Comparison of ENCODE assay signal across 8 cellular contexts in genomic region chr11:86244063-86244521, GRCh38. TPM values are rescaled to one million over a fixed set of nuclear protein-coding genes. Genes with fewer than 3 reads are reported as not detected.
DNase-seq lines count a peak whose midpoint lies in the region; ATAC-seq, FAIRE-seq and TF ChIP-seq lines count a peak whose summit lies in the region.

No MANE protein-coding gene starts in this region.

- H4K20me1 ChIP-seq in endothelial cell of umbilical vein (replicated peaks; ENCODE audit: control insufficient read depth, extremely low read depth, insufficient read depth, low read length), result peaks cover 3% of the 10 kb centered on the region

- H3K27me3 ChIP-seq in endothelial cell of umbilical vein (ENCODE audit: control insufficient read depth in 2 of 2, insufficient read depth in 2 of 2, low read length in 2 of 2) (peaks cover 20% of the 10 kb centered on the region in 2 experiments), mononuclear cell (ENCODE audit: insufficient read depth, low read length) (no peaks in the 10 kb centered on the region)

- peaks cover 28% of the 10 kb centered on the region for H3K4me1 Mint-ChIP-seq in activated CD4-positive, alpha-beta memory T cell treated with anti-CD3 and anti-CD28 coated beads for 36 hours (ENCODE audit: low read depth)

- no peak for TF ChIP-seq POLR2A in endothelial cell of umbilical vein (IDR thresholded peaks at IDR 0.05; ENCODE audit: low read depth, low read length)

- peaks cover 19% of the 10 kb centered on the region for H3K36me3 Mint-ChIP-seq in activated CD4-positive, alpha-beta memory T cell treated with anti-CD3 and anti-CD28 coated beads for 36 hours

- H3K9ac ChIP-seq in endothelial cell of umbilical vein (replicated peaks; ENCODE audit: extremely low read depth, insufficient read depth, low read length), result peak overlapping the region; percentile 85

- peak; percentile 92 for DNase-seq in NCI-H2196 (lab: John Stamatoyannopoulos, UW; ENCODE audit: unreplicated experiment)
- no peak for DNase-seq in NCI-H2196 treated with DMSO at 0.1 percent for 48 hours (lab: John Stamatoyannopoulos, UW; ENCODE audit: unreplicated experiment)
- peak; percentile 92 for DNase-seq in activated CD4-positive, alpha-beta memory T cell treated with anti-CD3 and anti-CD28 coated beads for 36 hours
- no peak for DNase-seq in endothelial cell of umbilical vein (ENCODE audit: low read depth, low spot score)
- peak; percentile 90 for DNase-seq in stimulated activated CD8-positive, alpha-beta memory T cell treated with anti-CD3 and anti-CD28 coated beads, Interleukin-4, amount 100 ng/mL, for 48 hours

- BruUV-seq in endothelial cell of umbilical vein (replicated peaks; lab: Mats Ljungman, UMichigan), result no TSS peak

- H3K9me3 ChIP-seq in KOPT-K1 (ENCODE audit: insufficient read depth, low read length, poor library complexity, severe bottlenecking) (no peaks in the 10 kb centered on the region), endothelial cell of umbilical vein (replicated peaks; ENCODE audit: control insufficient read depth, insufficient read depth, low read length) (no peaks in the 10 kb centered on the region), mononuclear cell (ENCODE audit: low read depth, low read length) (no peaks in the 10 kb centered on the region)

- H3K9me1 ChIP-seq in endothelial cell of umbilical vein (replicated peaks; ENCODE audit: control insufficient read depth, extremely low read depth, insufficient read depth, low read length), result no peaks in the 10 kb centered on the region

- H3K27me3 Mint-ChIP-seq in activated CD4-positive, alpha-beta memory T cell treated with anti-CD3 and anti-CD28 coated beads for 36 hours, result no peaks in the 10 kb centered on the region

- peak overlapping the region; percentile 6 to 85 (median 65) for H3K4me3 ChIP-seq in endothelial cell of umbilical vein (replicated peaks in 1 of 3; ENCODE audit: insufficient read depth in 1 of 3, low read depth in 1 of 3, low read length in 3 of 3)
- H3K4me3 ChIP-seq in mononuclear cell (ENCODE audit: low read length), result peak overlapping the region; percentile 97

- intact Hi-C loops in activated CD4-positive, alpha-beta memory T cell treated with anti-CD3 and anti-CD28 coated beads for 36 hours (cut with micrococcal nuclease), result loop anchor here (1.0 to 10.0 kb wide), 5 partner anchors 26 to 489 kb away; no protein-coding TSS in a partner anchor
- intact Hi-C loops in endothelial cell of umbilical vein (cut with micrococcal nuclease), result no loop called here

- peak; percentile 92 for FAIRE-seq in endothelial cell of umbilical vein (lab: Jason Lieb, UNC)

- H3K4me1 ChIP-seq in endothelial cell of umbilical vein (ENCODE audit: control insufficient read depth, extremely low read depth, insufficient read depth, low read length) (peaks cover 16% of the 10 kb centered on the region), mononuclear cell (ENCODE audit: insufficient read depth, low read length) (peaks cover 27% of the 10 kb centered on the region)

- H3K4me3 Mint-ChIP-seq in activated CD4-positive, alpha-beta memory T cell treated with anti-CD3 and anti-CD28 coated beads for 36 hours, result no peak overlapping the region

- no peak for TF ChIP-seq CTCF in endothelial cell of umbilical vein (IDR thresholded peaks at IDR 0.05; ENCODE audit: extremely low read depth in 1 of 2, insufficient read depth in 1 of 2, low read depth in 1 of 2, low read length in 2 of 2)

- peak overlapping the region; percentile 79 for H3K4me2 ChIP-seq in endothelial cell of umbilical vein (ENCODE audit: insufficient read depth, low read length)

- H3K79me2 ChIP-seq in endothelial cell of umbilical vein (ENCODE audit: control insufficient read depth, insufficient read depth, low read length), result peaks cover 38% of the 10 kb centered on the region

- CTCF ChIA-PET in activated CD4-positive, alpha-beta memory T cell treated with anti-CD3 and anti-CD28 coated beads for 36 hours (lab: Charles Lee), result interaction anchor here (1.6 kb wide), 1 partner anchor 177 kb away, joined by 6 read pairs; no protein-coding TSS in a partner anchor
- CTCF ChIA-PET in endothelial cell of umbilical vein (lab: Charles Lee), result interaction anchor here (1.0 to 1.1 kb wide), 2 partner anchors 14 to 174 kb away, joined by 3 to 4 read pairs; no protein-coding TSS in a partner anchor

- dilution Hi-C loops in endothelial cell of umbilical vein (cut with MboI; ENCODE audit: extremely low pct_ligation_motif_present, low sequenced_read_pairs), result no loop called here

- no peak overlapping the region for H3K27ac Mint-ChIP-seq in activated CD4-positive, alpha-beta memory T cell treated with anti-CD3 and anti-CD28 coated beads for 36 hours

- no peaks in the 10 kb centered on the region for H3K9me3 Mint-ChIP-seq in activated CD4-positive, alpha-beta memory T cell treated with anti-CD3 and anti-CD28 coated beads for 36 hours

- peak overlapping the region; percentile 93 for H3K27ac ChIP-seq in KOPT-K1 (ENCODE audit: low read depth, low read length, poor library complexity, severe bottlenecking)
- peak overlapping the region; percentile 85 for H3K27ac ChIP-seq in endothelial cell of umbilical vein (ENCODE audit: insufficient read depth, low read depth, low read length)

- no peaks in the 10 kb centered on the region for H3K36me3 ChIP-seq in KOPT-K1 (ENCODE audit: insufficient read depth, low read length)
- no peaks in the 10 kb centered on the region for H3K36me3 ChIP-seq in endothelial cell of umbilical vein (ENCODE audit: control insufficient read depth in 2 of 2, extremely low read depth in 1 of 2, insufficient read depth in 2 of 2, low read length in 2 of 2)

- H2AFZ ChIP-seq in endothelial cell of umbilical vein (ENCODE audit: low read depth, low read length), result peak overlapping the region; percentile 73

- peak; percentile 74 for ATAC-seq in GM21786 (IDR thresholded peaks at IDR 0.05; ENCODE audit: unreplicated experiment)

- POLR2A ChIA-PET in activated CD4-positive, alpha-beta memory T cell treated with anti-CD3 and anti-CD28 coated beads for 36 hours (lab: Charles Lee), result interaction anchor here (1.0 to 4.9 kb wide), 7 partner anchors 14 to 177 kb away, joined by 3 to 81 read pairs (median 6); partner anchors contain the start of gene PICALM
- POLR2A ChIA-PET in endothelial cell of umbilical vein (lab: Charles Lee), result no interaction called here

TF ChIP-seq in endothelial cell of umbilical vein, 7 proteins besides CTCF, POLR2A, EP300 and RAD21:
- TF ChIP-seq GATA2 (IDR thresholded peaks at IDR 0.05; ENCODE audit: insufficient read depth, insufficient read length, low read depth, low read length), result no peak
- no peak for TF ChIP-seq MAX (IDR thresholded peaks at IDR 0.05; ENCODE audit: insufficient read depth, insufficient read length)
- no peak for TF ChIP-seq FOS (IDR thresholded peaks at IDR 0.05; ENCODE audit: borderline replicate concordance, insufficient read depth, low read length)
- no peak for TF ChIP-seq JUN (IDR thresholded peaks at IDR 0.05; ENCODE audit: borderline replicate concordance, insufficient read depth, insufficient read length, low read depth)
- no peak for TF ChIP-seq POLR2AphosphoS5 (IDR thresholded peaks at IDR 0.05; ENCODE audit: insufficient read depth, low read depth, low read length)
- no peak for TF ChIP-seq EZH2 (IDR thresholded peaks at IDR 0.05; ENCODE audit: borderline replicate concordance, low read depth, low read length, severe bottlenecking)
- no peak for TF ChIP-seq MYC (IDR thresholded peaks at IDR 0.05; ENCODE audit: low read depth, low read length)

RNA-seq across cellular contexts. Expression of gene EED, which starts 0.5 kb away (rescaled TPM):
- 100 to 1,000 TPM; 170 TPM for total RNA-seq in activated CD4-positive, alpha-beta memory T cell treated with anti-CD3 and anti-CD28 coated beads for 36 hours
- total RNA-seq in endothelial cell of umbilical vein, result 21.8 and 22.7 TPM in 2 replicates
- 7.1 and 9.4 TPM in 2 replicates for polyA plus RNA-seq in endothelial cell of umbilical vein
- polyA plus RNA-seq in endothelial cell of umbilical vein (2011; cell fraction: cytosol; rRNA removed), result 8.7 and 8.8 TPM in 2 replicates
- polyA plus RNA-seq in endothelial cell of umbilical vein (2011; cell fraction: nucleus; rRNA removed), result 28.8 and 41.1 TPM in 2 replicates
- polyA plus RNA-seq in endothelial cell of umbilical vein (2012), result 21.3 and 25.7 TPM in 2 replicates
- polyA minus RNA-seq in endothelial cell of umbilical vein, result 11.4 and 13.3 TPM in 2 replicates
- 19.8 TPM for polyA minus RNA-seq in endothelial cell of umbilical vein (2011; cell fraction: cytosol; rRNA and poly(A)+ RNA removed)
- 28.9 and 40.7 TPM in 2 replicates for polyA minus RNA-seq in endothelial cell of umbilical vein (2011; cell fraction: nucleus; rRNA and poly(A)+ RNA removed)
- 42.7 TPM for total RNA-seq in mononuclear cell

RNA-seq across cellular contexts. Expression of gene HIKESHI, which starts 57.9 kb away (rescaled TPM):
- total RNA-seq in activated CD4-positive, alpha-beta memory T cell treated with anti-CD3 and anti-CD28 coated beads for 36 hours, result 10 to 100 TPM; 53.1 to 55.1 TPM
- 38.7 and 40.2 TPM in 2 replicates for total RNA-seq in endothelial cell of umbilical vein
- polyA plus RNA-seq in endothelial cell of umbilical vein, result 59.6 and 66.9 TPM in 2 replicates
- 68.0 and 80.1 TPM in 2 replicates for polyA plus RNA-seq in endothelial cell of umbilical vein (2011; cell fraction: cytosol; rRNA removed)
- 45.5 and 45.9 TPM in 2 replicates for polyA plus RNA-seq in endothelial cell of umbilical vein (2011; cell fraction: nucleus; rRNA removed)
- polyA plus RNA-seq in endothelial cell of umbilical vein (2012), result 55.1 and 63.2 TPM in 2 replicates
- 51.2 and 61.1 TPM in 2 replicates for polyA minus RNA-seq in endothelial cell of umbilical vein
- polyA minus RNA-seq in endothelial cell of umbilical vein (2011; cell fraction: cytosol; rRNA and poly(A)+ RNA removed), result 23.8 TPM
- polyA minus RNA-seq in endothelial cell of umbilical vein (2011; cell fraction: nucleus; rRNA and poly(A)+ RNA removed), result 11.4 and 21.6 TPM in 2 replicates
- 10.8 TPM for total RNA-seq in mononuclear cell

Comparison
In these comparisons a context has a peak if more than half of its experiments do, and no peak if none do; other contexts are left out.
1. DNase-seq: peak in NCI-H2196 (single experiment), activated CD4-positive, alpha-beta memory T cell treated with anti-CD3 and anti-CD28 coated beads for 36 hours (single experiment) and stimulated activated CD8-positive, alpha-beta memory T cell treated with anti-CD3 and anti-CD28 coated beads, Interleukin-4, amount 100 ng/mL, for 48 hours (single experiment); none in NCI-H2196 treated with DMSO at 0.1 percent for 48 hours (single experiment) and endothelial cell of umbilical vein (single experiment).